ENCODE assay signal across 10 cellular contexts in genomic region chr6:98831057-98832031, GRCh38. TPM values are rescaled to one million over a fixed set of nuclear protein-coding genes. Genes with fewer than 3 reads are reported as not detected.
A peak's percentile ranks its signal among the peaks of the same experiment; 100 is the strongest.
DNase-seq lines count a peak whose midpoint lies in the region; ATAC-seq and TF ChIP-seq lines count a peak whose summit lies in the region.
"Had no signal": no experiment of that assay in that cellular context is flagged by ENCODE, and none has a peak within 500 bp of the region (broad histone marks: within the 10 kb centered on the region; RNA-seq: fewer than 3 reads in every experiment).

No MANE protein-coding gene starts in this region.

- CTCF ChIA-PET in Calu3 (lab: Charles Lee) = no interaction called here

- DNase-seq in T-helper 1 cell (no peak), NCI-H748 treated with DMSO at 0.1 percent for 48 hours (lab: John Stamatoyannopoulos, UW) (peak; percentile 60), endothelial cell (ENCODE audit: low spot score) (peak; percentile 23), progenitor cell of endocrine pancreas (ENCODE audit: low spot score, unreplicated experiment) (no peak), NK-92 (lab: John Stamatoyannopoulos, UW; ENCODE audit: unreplicated experiment) (no peak), Calu3 (no peak)
- DNase-seq: central memory CD4-positive, alpha-beta T cell; SW 1271 had no signal

- H3K4me1 Mint-ChIP-seq in T-helper 1 cell treated with Interleukin-12 subunit alpha and Interleukin-12 subunit beta and Interleukin-4 antibody, amounts not matched to agents 30 μg/mL and 1 μg/mL, for 36 hours (ENCODE audit: low read depth) = peaks cover 20% of the 10 kb centered on the region
- H3K4me1 Mint-ChIP-seq in endothelial cell (ENCODE audit: unreplicated experiment) = peaks cover 36% of the 10 kb centered on the region
- H3K4me1 Mint-ChIP-seq in progenitor cell of endocrine pancreas (ENCODE audit: low read depth) = peaks cover 33% of the 10 kb centered on the region
- peaks cover 10% of the 10 kb centered on the region for H3K4me1 Mint-ChIP-seq in Calu3 (ENCODE audit: low read depth, unreplicated experiment)

- peaks cover 82% of the 10 kb centered on the region for H3K27me3 Mint-ChIP-seq in T-helper 1 cell treated with Interleukin-12 subunit alpha and Interleukin-12 subunit beta and Interleukin-4 antibody, amounts not matched to agents 30 μg/mL and 1 μg/mL, for 36 hours (ENCODE audit: low read depth)
- H3K27me3 Mint-ChIP-seq in endothelial cell (ENCODE audit: unreplicated experiment) = peaks cover 36% of the 10 kb centered on the region
- H3K27me3 Mint-ChIP-seq in progenitor cell of endocrine pancreas = peaks cover 89% of the 10 kb centered on the region
- H3K27me3 Mint-ChIP-seq in Calu3 (ENCODE audit: unreplicated experiment) = peaks cover 98% of the 10 kb centered on the region

- TF ChIP-seq CTCF in endothelial cell (IDR thresholded peaks at IDR 0.05; ENCODE audit: unreplicated experiment) = no peak
- no peak for TF ChIP-seq CTCF in progenitor cell of endocrine pancreas (IDR thresholded peaks at IDR 0.05; ENCODE audit: unreplicated experiment)
- no peak for TF ChIP-seq CTCF in Calu3 (IDR thresholded peaks at IDR 0.05; ENCODE audit: unreplicated experiment)

- no peaks in the 10 kb centered on the region for H3K9me3 Mint-ChIP-seq in T-helper 1 cell treated with Interleukin-12 subunit alpha and Interleukin-12 subunit beta and Interleukin-4 antibody, amounts not matched to agents 30 μg/mL and 1 μg/mL, for 36 hours
- H3K9me3 Mint-ChIP-seq in endothelial cell (ENCODE audit: unreplicated experiment) (no peaks in the 10 kb centered on the region), progenitor cell of endocrine pancreas (ENCODE audit: low read depth) (no peaks in the 10 kb centered on the region), Calu3 (ENCODE audit: low read depth, unreplicated experiment) (no peaks in the 10 kb centered on the region)

- H3K36me3 Mint-ChIP-seq in T-helper 1 cell treated with Interleukin-12 subunit alpha and Interleukin-12 subunit beta and Interleukin-4 antibody, amounts not matched to agents 30 μg/mL and 1 μg/mL, for 36 hours (ENCODE audit: low read depth) = no peaks in the 10 kb centered on the region
- peaks cover 6% of the 10 kb centered on the region for H3K36me3 Mint-ChIP-seq in endothelial cell (ENCODE audit: low read depth, unreplicated experiment)
- H3K36me3 Mint-ChIP-seq in progenitor cell of endocrine pancreas (ENCODE audit: insufficient read depth) = no peaks in the 10 kb centered on the region
- H3K36me3 Mint-ChIP-seq in Calu3 (ENCODE audit: insufficient read depth, unreplicated experiment) = peaks cover 30% of the 10 kb centered on the region

- BruUV-seq in Calu3 (replicated peaks; lab: Mats Ljungman, UMichigan) = no TSS peak

- no peak for ATAC-seq in HG02973 (IDR thresholded peaks at IDR 0.05; ENCODE audit: unreplicated experiment)

- H3K4me3 Mint-ChIP-seq in T-helper 1 cell treated with Interleukin-12 subunit alpha and Interleukin-12 subunit beta and Interleukin-4 antibody, amounts not matched to agents 30 μg/mL and 1 μg/mL, for 36 hours = peak overlapping the region; percentile 25
- H3K4me3 Mint-ChIP-seq in endothelial cell (ENCODE audit: unreplicated experiment) = peak overlapping the region; percentile 80
- peak overlapping the region; percentile 52 for H3K4me3 Mint-ChIP-seq in progenitor cell of endocrine pancreas (ENCODE audit: low read depth)
- H3K4me3 Mint-ChIP-seq in Calu3 (ENCODE audit: low read depth, unreplicated experiment) = no peak overlapping the region

- peak overlapping the region; percentile 59 for H3K27ac Mint-ChIP-seq in T-helper 1 cell treated with Interleukin-12 subunit alpha and Interleukin-12 subunit beta and Interleukin-4 antibody, amounts not matched to agents 30 μg/mL and 1 μg/mL, for 36 hours
- H3K27ac Mint-ChIP-seq in endothelial cell (ENCODE audit: unreplicated experiment) (no peak overlapping the region), progenitor cell of endocrine pancreas (no peak overlapping the region), Calu3 (ENCODE audit: unreplicated experiment) (no peak overlapping the region)

- intact Hi-C loops in Calu3 (cut with micrococcal nuclease; ENCODE audit: unreplicated experiment) = loop anchor here (5.0 kb wide), 1 partner anchor 54 kb away; no protein-coding TSS in a partner anchor

RNA-seq across cellular contexts. Expression of gene POU3F2, which starts 3.0 kb away (rescaled TPM):
- total RNA-seq in endothelial cell (ENCODE audit: unreplicated experiment) (0.08 TPM), progenitor cell of endocrine pancreas (1.4 and 1.5 TPM in 2 replicates), Calu3 (2022) (0.12 TPM in 1 of 2 replicates, not detected in the other)

Comparison
In these comparisons a context has a peak if more than half of its experiments do, and no peak if none do; other contexts are left out.
1. DNase-seq: peak in NCI-H748 treated with DMSO at 0.1 percent for 48 hours (single experiment) and endothelial cell (single experiment); none in T-helper 1 cell (0 of 5), progenitor cell of endocrine pancreas (single experiment), NK-92 (single experiment) and Calu3 (single experiment).